32 cellular contexts compared by ENCODE assay signal in genomic region chr7:143394777-143395176, GRCh38. TPM values are rescaled to one million over a fixed set of nuclear protein-coding genes. Genes with fewer than 3 reads are reported as not detected.
A peak's percentile ranks its signal among the peaks of the same experiment; 100 is the strongest.
DNase-seq lines count a peak whose midpoint lies in the region; ATAC-seq and TF ChIP-seq lines count a peak whose summit lies in the region.
"Had no signal": no experiment of that assay in that cellular context is flagged by ENCODE, and none has a peak within 500 bp of the region (broad histone marks: within the 10 kb centered on the region; RNA-seq: fewer than 3 reads in every experiment).

No MANE protein-coding gene starts in this region.

- H3K27me3 Mint-ChIP-seq in activated naive CD4-positive, alpha-beta T cell treated with anti-CD3 and anti-CD28 coated beads, Interleukin-2, amount 50 U/mL, for 24 hours, result no peaks in the 10 kb centered on the region
- H3K27me3 Mint-ChIP-seq in CD4-positive, alpha-beta T cell, result no peaks in the 10 kb centered on the region
- no peaks in the 10 kb centered on the region for H3K27me3 Mint-ChIP-seq in activated T-helper 17 cell treated with anti-CD3 and anti-CD28 coated beads, Interleukin-2, amount 50 U/mL, for 72 hours
- H3K27me3 Mint-ChIP-seq: B cell had no signal

- H3K4me3 ChIP-seq in osteoblast (ENCODE audit: insufficient read depth, low read length), result no peak overlapping the region
- H3K4me3 ChIP-seq: body of pancreas, esophagus squamous epithelium, HAP-1, pancreas, right atrium auricular region, thyroid gland had no signal

- intact Hi-C loops in CD4-positive, alpha-beta T cell (cut with DNase I, micrococcal nuclease), result no loop called here

- POLR2A ChIA-PET in CD4-positive, alpha-beta T cell (lab: Charles Lee), result interaction anchor here (1.7 to 2.1 kb wide), 2 partner anchors 8 to 13 kb away, joined by 6 to 7 read pairs; partner anchors contain the start of gene EPHA1

- peak overlapping the region; percentile 75 for H3K27ac Mint-ChIP-seq in activated naive CD4-positive, alpha-beta T cell treated with anti-CD3 and anti-CD28 coated beads, Interleukin-2, amount 50 U/mL, for 24 hours
- peak overlapping the region; percentile 66 for H3K27ac Mint-ChIP-seq in CD4-positive, alpha-beta T cell
- peak overlapping the region; percentile 64 for H3K27ac Mint-ChIP-seq in activated T-helper 17 cell treated with anti-CD3 and anti-CD28 coated beads, Interleukin-2, amount 50 U/mL, for 72 hours
- H3K27ac Mint-ChIP-seq: B cell, nephron progenitor cell had no signal

- no peak for TF ChIP-seq CTCF in CD4-positive, alpha-beta T cell (IDR thresholded peaks at IDR 0.05)
- TF ChIP-seq CTCF in osteoblast (IDR thresholded peaks at IDR 0.05; ENCODE audit: extremely low read depth, low read depth, low read length), result no peak

- ATAC-seq in CD4-positive, alpha-beta T cell (ENCODE audit: poor library complexity), result no peak
- no peak for ATAC-seq in activated T-helper 17 cell treated with anti-CD3 and anti-CD28 coated beads, Interleukin-2, amount 50 U/mL, for 72 hours (replicated peaks)
- ATAC-seq in GM19324 (IDR thresholded peaks at IDR 0.05; ENCODE audit: low FRiP score, unreplicated experiment) (no peak), GM19463 (IDR thresholded peaks at IDR 0.05; ENCODE audit: unreplicated experiment) (no peak)
- ATAC-seq: body of pancreas, pancreas had no signal

- no peak overlapping the region for H2AFZ ChIP-seq in osteoblast (ENCODE audit: low read length)

- no peak overlapping the region for H3K4me2 ChIP-seq in osteoblast (ENCODE audit: insufficient read depth, low read length)

- H4K20me1 ChIP-seq in osteoblast (ENCODE audit: insufficient read depth, low read length), result peaks cover 28% of the 10 kb centered on the region

- no peak for DNase-seq in activated naive CD4-positive, alpha-beta T cell treated with anti-CD3 and anti-CD28 coated beads, Interleukin-2, amount 50 U/mL, for 16 hours
- DNase-seq in CD4-positive, alpha-beta T cell, result no peak
- DNase-seq in osteoblast (ENCODE audit: insufficient read length, low spot score, missing footprints) (peak; percentile 79), anterior cingulate cortex (lab: John Stamatoyannopoulos, UW) (no peak)
- DNase-seq: body of pancreas; COR-L47; esophagus squamous epithelium; foreskin keratinocyte; Karpas-422; mammary epithelial cell; NCI-H1417 treated with DMSO at 0.1 percent for 48 hours; NCI-H2029 treated with DMSO at 0.1 percent for 48 hours; NCI-H524 treated with DMSO at 0.1 percent for 48 hours; nephron progenitor cell; OCI-M1; stimulated activated CD4-positive, alpha-beta T cell treated with anti-CD3 and anti-CD28 coated beads, Interleukin-2, amount 100 ng/mL, for 24 hours; stimulated activated CD8-positive, alpha-beta memory T cell treated with anti-CD3 and anti-CD28 coated beads, Interleukin-4, amount 100 ng/mL, for 48 hours; thyroid gland had no signal

- H3K4me1 Mint-ChIP-seq in activated naive CD4-positive, alpha-beta T cell treated with anti-CD3 and anti-CD28 coated beads, Interleukin-2, amount 50 U/mL, for 24 hours, result peaks cover 9% of the 10 kb centered on the region
- H3K4me1 Mint-ChIP-seq in CD4-positive, alpha-beta T cell (ENCODE audit: low read depth), result peaks cover 13% of the 10 kb centered on the region
- peaks cover 8% of the 10 kb centered on the region for H3K4me1 Mint-ChIP-seq in activated T-helper 17 cell treated with anti-CD3 and anti-CD28 coated beads, Interleukin-2, amount 50 U/mL, for 72 hours
- H3K4me1 Mint-ChIP-seq: B cell had no signal

- H3K9me3 ChIP-seq in CD4-positive, alpha-beta T cell (ENCODE audit: control insufficient read depth, low read length), result no peaks in the 10 kb centered on the region
- no peaks in the 10 kb centered on the region for H3K9me3 ChIP-seq in osteoblast (ENCODE audit: low read depth, low read length)
- H3K9me3 ChIP-seq: body of pancreas, esophagus squamous epithelium, HAP-1, pancreas, right atrium auricular region, thyroid gland had no signal

- peaks cover 28% of the 10 kb centered on the region for H3K36me3 ChIP-seq in osteoblast (ENCODE audit: insufficient read depth, low read length)
- H3K36me3 ChIP-seq: pancreas had no signal

- H3K27me3 ChIP-seq in CD4-positive, alpha-beta T cell (ENCODE audit: control insufficient read depth, insufficient read depth, low read length), result no peaks in the 10 kb centered on the region
- H3K27me3 ChIP-seq in osteoblast (ENCODE audit: insufficient read depth, low read length), result no peaks in the 10 kb centered on the region
- H3K27me3 ChIP-seq: body of pancreas, esophagus squamous epithelium, foreskin keratinocyte, pancreas, right atrium auricular region, thyroid gland had no signal

- no peaks in the 10 kb centered on the region for H3K9me3 Mint-ChIP-seq in activated naive CD4-positive, alpha-beta T cell treated with anti-CD3 and anti-CD28 coated beads, Interleukin-2, amount 50 U/mL, for 24 hours
- no peaks in the 10 kb centered on the region for H3K9me3 Mint-ChIP-seq in CD4-positive, alpha-beta T cell
- no peaks in the 10 kb centered on the region for H3K9me3 Mint-ChIP-seq in activated T-helper 17 cell treated with anti-CD3 and anti-CD28 coated beads, Interleukin-2, amount 50 U/mL, for 72 hours
- H3K9me3 Mint-ChIP-seq: activated T-helper 1 cell treated with anti-CD3 and anti-CD28 coated beads, Interleukin-12 subunit alpha, Interleukin-12 subunit beta, Interleukin-2, Interleukin-4 antibody, amounts not matched to agents 30 ng/mL and 10 ng/mL and 1 ng/mL, durations not matched to agents 14 hours and 24 hours and 36 hours; nephron progenitor cell had no signal

- peaks cover 13% of the 10 kb centered on the region for H3K36me3 Mint-ChIP-seq in activated naive CD4-positive, alpha-beta T cell treated with anti-CD3 and anti-CD28 coated beads, Interleukin-2, amount 50 U/mL, for 24 hours
- peaks cover 93% of the 10 kb centered on the region for H3K36me3 Mint-ChIP-seq in CD4-positive, alpha-beta T cell (ENCODE audit: low read depth)
- peaks cover 40% of the 10 kb centered on the region for H3K36me3 Mint-ChIP-seq in activated T-helper 17 cell treated with anti-CD3 and anti-CD28 coated beads, Interleukin-2, amount 50 U/mL, for 72 hours (ENCODE audit: low read depth)

- CTCF ChIA-PET in CD4-positive, alpha-beta T cell (lab: Charles Lee), result interaction anchor here (1.7 kb wide), 1 partner anchor 14 kb away, joined by 9 read pairs; no protein-coding TSS in a partner anchor

- no peaks in the 10 kb centered on the region for H3K79me2 ChIP-seq in osteoblast (ENCODE audit: insufficient read depth, low read length)

- peaks cover 39% of the 10 kb centered on the region for H3K4me1 ChIP-seq in osteoblast (ENCODE audit: insufficient read depth, low read length)
- H3K4me1 ChIP-seq: foreskin keratinocyte, HAP-1 had no signal

- H3K4me3 Mint-ChIP-seq in activated naive CD4-positive, alpha-beta T cell treated with anti-CD3 and anti-CD28 coated beads, Interleukin-2, amount 50 U/mL, for 24 hours, result no peak overlapping the region
- no peak overlapping the region for H3K4me3 Mint-ChIP-seq in CD4-positive, alpha-beta T cell
- no peak overlapping the region for H3K4me3 Mint-ChIP-seq in activated T-helper 17 cell treated with anti-CD3 and anti-CD28 coated beads, Interleukin-2, amount 50 U/mL, for 72 hours
- H3K4me3 Mint-ChIP-seq: activated T-helper 1 cell treated with anti-CD3 and anti-CD28 coated beads, Interleukin-12 subunit alpha, Interleukin-12 subunit beta, Interleukin-2, Interleukin-4 antibody, amounts not matched to agents 30 ng/mL and 10 ng/mL and 1 ng/mL, durations not matched to agents 14 hours and 24 hours and 36 hours; B cell; nephron progenitor cell had no signal

- H3K27ac ChIP-seq in CD4-positive, alpha-beta T cell (ENCODE audit: low read depth, low read length), result no peak overlapping the region
- H3K27ac ChIP-seq in osteoblast (ENCODE audit: low read depth, low read length), result no peak overlapping the region
- H3K27ac ChIP-seq: body of pancreas, foreskin keratinocyte, pancreas, right atrium auricular region, RWPE1, thyroid gland had no signal

RNA-seq across cellular contexts. Expression of gene ZYX, which starts 13.6 kb away (rescaled TPM):
- 100 to 1,000 TPM; 132 to 146 TPM for total RNA-seq in CD4-positive, alpha-beta T cell
- total RNA-seq in activated T-helper 17 cell treated with anti-CD3 and anti-CD28 coated beads, Interleukin-2, amount 50 U/mL, for 72 hours, result 100 to 1,000 TPM; 116 to 146 TPM
- 38.9 and 47.4 TPM in 2 replicates for total RNA-seq in osteoblast

RNA-seq across cellular contexts. Expression of gene EPHA1, which starts 13.9 kb away (rescaled TPM):
- total RNA-seq in CD4-positive, alpha-beta T cell, result 10 to 100 TPM; 16.0 to 19.0 TPM
- total RNA-seq in activated T-helper 17 cell treated with anti-CD3 and anti-CD28 coated beads, Interleukin-2, amount 50 U/mL, for 72 hours, result 1 to 10 TPM in 1 of 2 donors, under 1 TPM in 1; 0.65 to 1.8 TPM
- not detected in 2 replicates for total RNA-seq in osteoblast
- total RNA-seq: activated T-helper 1 cell treated with anti-CD3 and anti-CD28 coated beads, Interleukin-12 subunit alpha, Interleukin-12 subunit beta, Interleukin-2, Interleukin-4 antibody, amounts not matched to agents 30 ng/mL and 10 ng/mL and 1 ng/mL, durations not matched to agents 14 hours and 24 hours and 36 hours; dermis microvascular lymphatic vessel endothelial cell; SK-MEL-5 had no signal

RNA-seq across cellular contexts. Expression of gene FAM131B, which starts 32.3 kb away (rescaled TPM):
- under 1 TPM in 1 of 2 experiments, not detected in 1; 0.14 TPM for total RNA-seq in CD4-positive, alpha-beta T cell
- total RNA-seq in activated T-helper 17 cell treated with anti-CD3 and anti-CD28 coated beads, Interleukin-2, amount 50 U/mL, for 72 hours, result 1 to 10 TPM in 1 of 2 donors, under 1 TPM in 1; 0.85 to 1.1 TPM
- 1.2 and 1.4 TPM in 2 replicates for total RNA-seq in osteoblast
- total RNA-seq: SK-MEL-5 had no signal

RNA-seq across cellular contexts. Expression of gene TAS2R60, which starts 48.5 kb away (rescaled TPM):
- total RNA-seq in CD4-positive, alpha-beta T cell, result under 1 TPM; 0.47 to 0.61 TPM
- total RNA-seq in activated T-helper 17 cell treated with anti-CD3 and anti-CD28 coated beads, Interleukin-2, amount 50 U/mL, for 72 hours, result not detected
- not detected in 2 replicates for total RNA-seq in osteoblast
- total RNA-seq: activated T-helper 1 cell treated with anti-CD3 and anti-CD28 coated beads, Interleukin-12 subunit alpha, Interleukin-12 subunit beta, Interleukin-2, Interleukin-4 antibody, amounts not matched to agents 30 ng/mL and 10 ng/mL and 1 ng/mL, durations not matched to agents 14 hours and 24 hours and 36 hours; B cell; body of pancreas; dermis microvascular lymphatic vessel endothelial cell; esophagus squamous epithelium; foreskin keratinocyte; mucosa of gallbladder; pancreas; right atrium auricular region; SK-MEL-5; T-helper 1 cell treated with Interleukin-12 subunit alpha and Interleukin-12 subunit beta and Interleukin-4 antibody, amounts not matched to agents 30 ng/mL and 1 ng/mL, for 36 hours; thyroid gland had no signal

Comparison
In these comparisons a context has a peak if more than half of its experiments do, and no peak if none do; other contexts are left out.
1. RNA of gene EPHA1, which starts 13.9 kb away (total RNA-seq): 16.0 to 19.0 TPM in CD4-positive, alpha-beta T cell; 0.65 to 1.8 TPM in activated T-helper 17 cell treated with anti-CD3 and anti-CD28 coated beads, Interleukin-2, amount 50 U/mL, for 72 hours and not detected in osteoblast; every median in the first group is over 4 times any median in the second.
2. Peak in every context shown above with its lines, with median percentiles within 50 percentile points of each other: H3K27ac Mint-ChIP-seq.